Comparison of ENCODE assay signal across 34 cellular contexts in the genomic region with DNA sequence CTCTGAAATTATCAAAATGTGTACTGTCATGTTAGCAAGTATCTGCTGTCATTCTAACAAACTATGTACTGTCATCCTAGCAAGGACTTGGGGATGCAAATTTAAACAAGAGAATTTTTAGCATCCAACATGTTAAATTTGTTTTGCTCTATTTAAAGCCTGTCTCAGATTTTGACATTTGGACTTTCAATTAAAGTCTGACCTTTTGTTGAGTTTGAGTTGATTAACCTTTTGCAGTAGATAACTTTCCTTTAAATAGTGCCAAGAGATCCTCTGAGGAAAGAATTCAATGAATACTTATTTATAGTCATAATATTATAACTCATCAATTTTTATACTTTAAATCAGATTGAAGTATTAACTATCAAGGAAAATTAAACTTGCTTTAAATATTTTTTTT.
DNase-seq lines count a peak whose midpoint lies in the region; ATAC-seq, FAIRE-seq and TF ChIP-seq lines count a peak whose summit lies in the region.
"Had no signal": no experiment of that assay in that cellular context is flagged by ENCODE, and none has a peak within 500 bp of the region (broad histone marks: within the 10 kb centered on the region; RNA-seq: fewer than 3 reads in every experiment).

No MANE protein-coding gene starts in this region.

- no peak overlapping the region for H2AFZ ChIP-seq in HepG2 (ENCODE audit: low read length)

- TF ChIP-seq POLR2A in HepG2 (IDR thresholded peaks at IDR 0.05; ENCODE audit: insufficient read depth in 1 of 2, low read depth in 2 of 2, low read length in 2 of 2) (no peak), right lobe of liver (IDR thresholded peaks at IDR 0.05) (no peak)

- H3K4me3 ChIP-seq in liver (ENCODE audit: low read depth in 1 of 3, low read length in 3 of 3) (no peak overlapping the region), HepG2 (replicated peaks in 1 of 3; ENCODE audit: insufficient read depth in 1 of 3, low read depth in 2 of 3, low read length in 3 of 3) (no peak overlapping the region), kidney (ENCODE audit: low read length in 2 of 2) (no peak overlapping the region), right lobe of liver (no peak overlapping the region)
- H3K4me3 ChIP-seq: A549; BLaER1; BLaER1 treated with 17β-estradiol and CSF1 and Interleukin-3, amounts not matched to agents 10 nM and 100 nM had no signal

- no peaks in the 10 kb centered on the region for H3K27me3 ChIP-seq in liver (ENCODE audit: control insufficient read depth in 4 of 4, insufficient read depth in 4 of 4, low read length in 3 of 4)
- H3K27me3 ChIP-seq in HepG2 (ENCODE audit: control insufficient read depth in 1 of 2, insufficient read depth in 2 of 2, low read length in 2 of 2), result peaks cover 0 to 5% of the 10 kb centered on the region in 2 experiments; a peak in 2 of 5 replicates
- H3K27me3 ChIP-seq in right lobe of liver, result no peaks in the 10 kb centered on the region
- H3K27me3 ChIP-seq: BE2C; BLaER1; BLaER1 treated with 17β-estradiol and CSF1 and Interleukin-3, amounts not matched to agents 10 nM and 100 nM had no signal

- H3K9me3 ChIP-seq in liver (ENCODE audit: control insufficient read depth in 4 of 4, low read length in 3 of 4) (no peaks in the 10 kb centered on the region), HepG2 (ENCODE audit: low read length) (no peaks in the 10 kb centered on the region), kidney (ENCODE audit: control insufficient read depth in 1 of 2, low read length in 2 of 2) (no peaks in the 10 kb centered on the region), right lobe of liver (no peaks in the 10 kb centered on the region)
- H3K9me3 ChIP-seq: A549; BE2C; BLaER1; BLaER1 treated with 17β-estradiol and CSF1 and Interleukin-3, amounts not matched to agents 10 nM and 100 nM; Caco-2 had no signal

- no peak for FAIRE-seq in HepG2 (lab: Jason Lieb, UNC)
- peak; percentile 46 for FAIRE-seq in kidney (lab: Jason Lieb, UNC)
- FAIRE-seq: A204.1, A549, D721Med had no signal

- H4K20me1 ChIP-seq in HepG2 (ENCODE audit: insufficient read depth, low read length), result no peaks in the 10 kb centered on the region
- H4K20me1 ChIP-seq: BLaER1; BLaER1 treated with 17β-estradiol and CSF1 and Interleukin-3, amounts not matched to agents 10 nM and 100 nM had no signal

- H3K79me2 ChIP-seq in HepG2 (ENCODE audit: insufficient read depth, low read length), result no peaks in the 10 kb centered on the region

- no peak overlapping the region for H3K4me2 ChIP-seq in HepG2 (ENCODE audit: low read depth, low read length)
- H3K4me2 ChIP-seq: A549; BLaER1; BLaER1 treated with 17β-estradiol and CSF1 and Interleukin-3, amounts not matched to agents 10 nM and 100 nM had no signal

- intact Hi-C loops in HepG2 (cut with micrococcal nuclease; ENCODE audit: unreplicated experiment), result no loop called here
- intact Hi-C loops in kidney (cut with DNase I), result no loop called here
- intact Hi-C loops in right lobe of liver (cut with DNase I), result no loop called here

- CTCF ChIA-PET in HepG2 (lab: Yijun Ruan, JAX; ENCODE audit: low intra/inter-chr PET ratio, low total read pairs), result no interaction called here

- no peak overlapping the region for H3K27ac ChIP-seq in liver (ENCODE audit: low read depth in 1 of 2, low read length in 2 of 2)
- H3K27ac ChIP-seq in HepG2 (ENCODE audit: extremely low read length, insufficient read depth, low read length), result no peak overlapping the region
- no peak overlapping the region for H3K27ac ChIP-seq in kidney (ENCODE audit: low read depth in 2 of 2, low read length in 2 of 2)
- H3K27ac ChIP-seq in right lobe of liver, result no peak overlapping the region
- H3K27ac ChIP-seq: 22Rv1; A549; BLaER1; BLaER1 treated with 17β-estradiol and CSF1 and Interleukin-3, amounts not matched to agents 10 nM and 100 nM; C4-2B had no signal

- no peak for ATAC-seq in HepG2
- ATAC-seq in left lobe of liver, result peak; percentile 59
- ATAC-seq in right lobe of liver, result peak; percentile 30 to 68 (median 44)
- no peak for ATAC-seq in HG03378 (IDR thresholded peaks at IDR 0.05; ENCODE audit: unreplicated experiment)
- ATAC-seq: A549; CD8-positive, alpha-beta T cell had no signal

- H3K36me3 ChIP-seq in liver (ENCODE audit: control insufficient read depth in 4 of 4, insufficient read depth in 3 of 4, low read depth in 1 of 4, low read length in 3 of 4) (no peaks in the 10 kb centered on the region), HepG2 (replicated peaks in 1 of 2; ENCODE audit: control insufficient read depth in 1 of 2, insufficient read depth in 2 of 2, low read length in 2 of 2) (no peaks in the 10 kb centered on the region), kidney (ENCODE audit: control insufficient read depth in 1 of 2, insufficient read depth in 2 of 2, low read length in 2 of 2) (no peaks in the 10 kb centered on the region), right lobe of liver (no peaks in the 10 kb centered on the region)
- H3K36me3 ChIP-seq: BE2C; BLaER1; BLaER1 treated with 17β-estradiol and CSF1 and Interleukin-3, amounts not matched to agents 10 nM and 100 nM had no signal

- H3K9ac ChIP-seq in liver (ENCODE audit: low read depth in 1 of 2, low read length in 2 of 2) (no peak overlapping the region), HepG2 (ENCODE audit: insufficient read depth, low read depth, low read length) (no peak overlapping the region), kidney (ENCODE audit: low read length in 2 of 2) (no peak overlapping the region)
- H3K9ac ChIP-seq: BLaER1; BLaER1 treated with 17β-estradiol and CSF1 and Interleukin-3, amounts not matched to agents 10 nM and 100 nM had no signal

- peaks cover 0 to 5% (median 2%) of the 10 kb centered on the region in 4 donors for H3K4me1 ChIP-seq in liver (ENCODE audit: control insufficient read depth in 4 of 4, insufficient read depth in 4 of 4, low read length in 3 of 4)
- no peaks in the 10 kb centered on the region for H3K4me1 ChIP-seq in HepG2 (ENCODE audit: insufficient read depth, low read length)
- no peaks in the 10 kb centered on the region for H3K4me1 ChIP-seq in kidney (ENCODE audit: control insufficient read depth in 1 of 2, insufficient read depth in 1 of 2, low read depth in 1 of 2, low read length in 2 of 2)
- H3K4me1 ChIP-seq in right lobe of liver, result peaks cover 0 to 5% (median 1%) of the 10 kb centered on the region in 4 donors
- H3K4me1 ChIP-seq: A549; BE2C; BLaER1; BLaER1 treated with 17β-estradiol and CSF1 and Interleukin-3, amounts not matched to agents 10 nM and 100 nM; Caco-2 had no signal

- no peak for DNase-seq in HepG2 (ENCODE audit: low spot score)
- no peak for DNase-seq in kidney
- no peak for DNase-seq in left lobe of liver (ENCODE audit: low spot score)
- no peak for DNase-seq in right lobe of liver
- no peak for DNase-seq in DMS 273 treated with DMSO at 0.1 percent for 48 hours (lab: John Stamatoyannopoulos, UW)
- no peak for DNase-seq in Ammon's horn (ENCODE audit: low spot score)
- DNase-seq: 8988T; ACHN; AML-193; BE2C; C1 segment of cervical spinal cord; Caco-2; Calu3; CD4-positive, alpha-beta memory T cell; CD4-positive, alpha-beta T cell; CD4-positive, CD25-positive, alpha-beta regulatory T cell; CD8-positive, alpha-beta memory T cell; CD8-positive, alpha-beta T cell; COR-L47; DMS153; DMS53; DMS79; DMS79 treated with DMSO at 0.1 percent for 48 hours; DND-41; EL had no signal

- BruUV-seq in HepG2 (replicated peaks; lab: Mats Ljungman, UMichigan), result no TSS peak

- TF ChIP-seq EP300 in HepG2 (IDR thresholded peaks at IDR 0.05; ENCODE audit: low read depth in 2 of 2, low read length in 2 of 2) (no peak), HepG2 (CRISPR knock-in tag; IDR thresholded peaks at IDR 0.05; ENCODE audit: borderline replicate concordance) (no peak)

- in situ Hi-C loops in HepG2 (cut with HindIII; ENCODE audit: extremely low pct_ligation_motif_present, low pct_unique_long_range_greater_than_20kb), result no loop called here

- TF ChIP-seq RAD21 in liver (IDR thresholded peaks at IDR 0.05), result no peak
- TF ChIP-seq RAD21 in HepG2 (CRISPR knock-in tag; IDR thresholded peaks at IDR 0.05), result no peak

- POLR2A ChIA-PET in HepG2 (lab: Yijun Ruan, JAX), result no interaction called here

- TF ChIP-seq CTCF in liver (IDR thresholded peaks at IDR 0.05; ENCODE audit: low read depth, low read length, missing input control) (no peak), HepG2 (CRISPR knock-in tag; IDR thresholded peaks at IDR 0.05) (no peak), kidney (IDR thresholded peaks at IDR 0.05; ENCODE audit: borderline replicate concordance, extremely low read depth, insufficient read depth) (no peak), right lobe of liver (IDR thresholded peaks at IDR 0.05) (no peak)

TF ChIP-seq in liver, 16 proteins besides CTCF, POLR2A, EP300 and RAD21 (continues in another document):
- TF ChIP-seq NR2F2 (IDR thresholded peaks at IDR 0.05) (peak; percentile 60), RXRA (IDR thresholded peaks at IDR 0.05) (peak; percentile 68 to 75), HNF4A (conservative IDR thresholded peaks at IDR 0.05) (peak; percentile 72 to 86), SP1 (IDR thresholded peaks at IDR 0.05) (peak; percentile 17), MAX (IDR thresholded peaks at IDR 0.05) (no peak)

TF ChIP-seq in HepG2, 621 proteins besides CTCF, POLR2A, EP300 and RAD21:
- no peak for TF ChIP-seq ZKSCAN1 (IDR thresholded peaks at IDR 0.05; ENCODE audit: low read length)

Comparison
In these comparisons a context has a peak if more than half of its experiments do, and no peak if none do; other contexts are left out.
1. ATAC-seq: peak in left lobe of liver (single experiment) and right lobe of liver (4 of 4); none in HepG2 (single experiment) and HG03378 (single experiment).